Comparison of ENCODE assay signal across 16 cellular contexts in genomic region chr4:164701665-164702064, GRCh38. TPM values are rescaled to one million over a fixed set of nuclear protein-coding genes. Genes with fewer than 3 reads are reported as not detected.
DNase-seq lines count a peak whose midpoint lies in the region; ATAC-seq, FAIRE-seq and TF ChIP-seq lines count a peak whose summit lies in the region.
"Had no signal": no experiment of that assay in that cellular context is flagged by ENCODE, and none has a peak within 500 bp of the region (broad histone marks: within the 10 kb centered on the region; RNA-seq: fewer than 3 reads in every experiment).

No MANE protein-coding gene starts in this region.

- no peak overlapping the region for H2AFZ ChIP-seq in HepG2 (ENCODE audit: low read length)

- no peaks in the 10 kb centered on the region; a peak in 1 of 5 replicates for H3K27me3 ChIP-seq in HepG2 (ENCODE audit: control insufficient read depth in 1 of 2, insufficient read depth in 2 of 2, low read length in 2 of 2)
- H3K27me3 ChIP-seq: gastrocnemius medialis had no signal

- no peaks in the 10 kb centered on the region for H3K36me3 ChIP-seq in HepG2 (replicated peaks in 1 of 2; ENCODE audit: control insufficient read depth in 1 of 2, insufficient read depth in 2 of 2, low read length in 2 of 2)
- H3K36me3 ChIP-seq: gastrocnemius medialis, prostate gland had no signal

- no peak overlapping the region for H3K4me3 ChIP-seq in HepG2 (replicated peaks in 1 of 3; ENCODE audit: insufficient read depth in 1 of 3, low read depth in 2 of 3, low read length in 3 of 3)
- H3K4me3 ChIP-seq: gastrocnemius medialis, prostate gland had no signal

- no TSS peak for BruUV-seq in HepG2 (replicated peaks; lab: Mats Ljungman, UMichigan)

- 0% methylated on average over 4 of the region's 4 CpGs for WGBS in HepG2 (ENCODE audit: low lambda C conversion rate)

- no peaks in the 10 kb centered on the region for H3K9me3 ChIP-seq in HepG2 (ENCODE audit: low read length)
- H3K9me3 ChIP-seq: gastrocnemius medialis, prostate gland had no signal

- CTCF ChIA-PET in HepG2 (lab: Yijun Ruan, JAX; ENCODE audit: low intra/inter-chr PET ratio, low total read pairs), result no interaction called here

- no peak for TF ChIP-seq CTCF in HepG2 (CRISPR knock-in tag; IDR thresholded peaks at IDR 0.05)

- no peak for TF ChIP-seq RAD21 in HepG2 (CRISPR knock-in tag; IDR thresholded peaks at IDR 0.05)

- peak; percentile 73 for FAIRE-seq in GM18507 (lab: Jason Lieb, UNC)
- no peak for FAIRE-seq in HepG2 (lab: Jason Lieb, UNC)
- no peak for FAIRE-seq in frontal cortex (lab: Jason Lieb, UNC)

- in situ Hi-C loops in HepG2 (cut with HindIII; ENCODE audit: extremely low pct_ligation_motif_present, low pct_unique_long_range_greater_than_20kb), result no loop called here

- no peaks in the 10 kb centered on the region for H4K20me1 ChIP-seq in HepG2 (ENCODE audit: insufficient read depth, low read length)

- DNase-seq in GM18507 (ENCODE audit: extremely low spot score, insufficient read length, low read depth) (no peak), HepG2 (ENCODE audit: low spot score) (no peak), frontal cortex (ENCODE audit: low spot score in 2 of 2) (no peak), NCI-H2227 treated with DMSO at 0.1 percent for 48 hours (lab: John Stamatoyannopoulos, UW) (no peak)
- DNase-seq: activated CD4-positive, alpha-beta T cell treated with anti-CD3 and anti-CD28 coated beads for 48 hours; DMS153; effector memory CD4-positive, alpha-beta T cell; gastrocnemius medialis; HFFc6; kidney glomerular epithelial cell; NCI-H2081 had no signal

- intact Hi-C loops in HepG2 (cut with micrococcal nuclease; ENCODE audit: unreplicated experiment), result no loop called here

- no peaks in the 10 kb centered on the region for H3K79me2 ChIP-seq in HepG2 (ENCODE audit: insufficient read depth, low read length)

- no peak overlapping the region for H3K9ac ChIP-seq in HepG2 (ENCODE audit: insufficient read depth, low read depth, low read length)

- TF ChIP-seq POLR2A in HepG2 (IDR thresholded peaks at IDR 0.05; ENCODE audit: insufficient read depth in 1 of 2, low read depth in 2 of 2, low read length in 2 of 2), result no peak

- no peak for TF ChIP-seq EP300 in HepG2 (IDR thresholded peaks at IDR 0.05; ENCODE audit: low read depth in 2 of 2, low read length in 2 of 2)
- TF ChIP-seq EP300 in HepG2 (CRISPR knock-in tag; IDR thresholded peaks at IDR 0.05; ENCODE audit: borderline replicate concordance), result no peak

- H3K4me1 ChIP-seq in HepG2 (ENCODE audit: insufficient read depth, low read length), result no peaks in the 10 kb centered on the region
- H3K4me1 ChIP-seq: gastrocnemius medialis, prostate gland had no signal

- H3K27ac ChIP-seq in HepG2 (ENCODE audit: extremely low read length, insufficient read depth, low read length), result no peak overlapping the region
- H3K27ac ChIP-seq: gastrocnemius medialis, prostate gland had no signal

- POLR2A ChIA-PET in HepG2 (lab: Yijun Ruan, JAX), result no interaction called here

- H3K4me2 ChIP-seq in HepG2 (ENCODE audit: low read depth, low read length), result no peak overlapping the region

- ATAC-seq in GM19468 (IDR thresholded peaks at IDR 0.05; ENCODE audit: extremely low read depth, unreplicated experiment) (peak; percentile 80), HG02870 (IDR thresholded peaks at IDR 0.05; ENCODE audit: unreplicated experiment) (peak; percentile 89), HG03439 (IDR thresholded peaks at IDR 0.05; ENCODE audit: unreplicated experiment) (peak; percentile 77), HepG2 (no peak), GM19328 (IDR thresholded peaks at IDR 0.05; ENCODE audit: unreplicated experiment) (no peak)
- ATAC-seq: gastrocnemius medialis had no signal

TF ChIP-seq in HepG2, 621 proteins besides CTCF, POLR2A, EP300 and RAD21 (continues in another document):
- TF ChIP-seq ZNF816 (CRISPR knock-in tag; IDR thresholded peaks at IDR 0.05; ENCODE audit: borderline replicate concordance), result no peak
- TF ChIP-seq ZNF329 (CRISPR knock-in tag; IDR thresholded peaks at IDR 0.05; ENCODE audit: low read depth), result no peak
- TF ChIP-seq RFX5 (IDR thresholded peaks at IDR 0.05; ENCODE audit: low read depth, low read length), result no peak
- no peak for TF ChIP-seq SPEN (CRISPR knock-in tag; IDR thresholded peaks at IDR 0.05; ENCODE audit: low read depth)
- TF ChIP-seq KMT2A (CRISPR knock-in tag; IDR thresholded peaks at IDR 0.05), result no peak
- TF ChIP-seq MAFK (conservative IDR thresholded peaks at IDR 0.05 in 1 of 2, IDR thresholded peaks at IDR 0.05 in 1 of 2; ENCODE audit: low read length in 2 of 2), result no peak
- no peak for TF ChIP-seq YY1 (IDR thresholded peaks at IDR 0.05; ENCODE audit: insufficient read depth, insufficient replicate concordance, low read depth, low read length)
- TF ChIP-seq SMAD3 (CRISPR knock-in tag; IDR thresholded peaks at IDR 0.05), result no peak
- TF ChIP-seq HMGXB3 (CRISPR knock-in tag; IDR thresholded peaks at IDR 0.05; ENCODE audit: borderline replicate concordance), result no peak
- no peak for TF ChIP-seq NONO (IDR thresholded peaks at IDR 0.05)
- TF ChIP-seq NONO (CRISPR knock-in tag; conservative IDR thresholded peaks at IDR 0.05), result no peak
- TF ChIP-seq TRIM24 (CRISPR knock-in tag; IDR thresholded peaks at IDR 0.05), result no peak
- no peak for TF ChIP-seq MAZ (IDR thresholded peaks at IDR 0.05; ENCODE audit: borderline replicate concordance, low read depth, low read length)
- TF ChIP-seq MAZ (CRISPR knock-in tag; IDR thresholded peaks at IDR 0.05; ENCODE audit: low read depth), result no peak
- no peak for TF ChIP-seq ZSCAN5A (CRISPR knock-in tag; IDR thresholded peaks at IDR 0.05; ENCODE audit: borderline replicate concordance)

RNA-seq across cellular contexts. Expression of gene SMIM31, which starts 52.3 kb away (rescaled TPM):
- total RNA-seq in HepG2 (2016; rRNA removed; fragmentation: Illumina TruSeq; extraction: Trizol) (not detected in 2 replicates), frontal cortex (not detected)
- not detected in 2 replicates for total RNA-seq in HepG2 (2016; cell fraction: cytosol; rRNA removed; fragmentation: Illumina TruSeq; extraction: Trizol; ENCODE audit: low read depth)
- total RNA-seq in HepG2 (2016; cell fraction: insoluble cytoplasmic fraction; rRNA removed; fragmentation: Illumina TruSeq; extraction: Trizol), result not detected in 2 replicates
- not detected in 2 replicates for total RNA-seq in HepG2 (2016; cell fraction: membrane; rRNA removed; fragmentation: Illumina TruSeq; extraction: Trizol)
- not detected in 2 replicates for total RNA-seq in HepG2 (2016; cell fraction: nucleus; rRNA removed; fragmentation: Illumina TruSeq; extraction: Trizol)
- not detected in 2 replicates for polyA plus RNA-seq in HepG2 (2011; rRNA removed)
- not detected in 2 replicates for polyA plus RNA-seq in HepG2 (2011; cell fraction: cytosol; rRNA removed)
- polyA plus RNA-seq in HepG2 (2011; cell fraction: nucleus; rRNA removed), result not detected in 2 replicates
- not detected in 2 replicates for polyA plus RNA-seq in HepG2 (2012)
- not detected in 2 replicates for polyA plus RNA-seq in HepG2 (2016; cell fraction: cytosol; fragmentation: Illumina TruSeq; extraction: Trizol; ENCODE audit: low read depth)
- not detected in 2 replicates for polyA plus RNA-seq in HepG2 (2016; cell fraction: insoluble cytoplasmic fraction; fragmentation: Illumina TruSeq; extraction: Trizol; ENCODE audit: low read depth)
- not detected in 2 replicates for polyA plus RNA-seq in HepG2 (2016; cell fraction: membrane; fragmentation: Illumina TruSeq; extraction: Trizol; ENCODE audit: low read depth)
- not detected in 2 replicates for polyA plus RNA-seq in HepG2 (2016; cell fraction: nucleus; fragmentation: Illumina TruSeq; extraction: Trizol; ENCODE audit: insufficient read depth, low read depth)
- not detected in 2 replicates for polyA minus RNA-seq in HepG2 (2011; rRNA and poly(A)+ RNA removed; ENCODE audit: low replicate concordance)
- not detected in 2 replicates for polyA minus RNA-seq in HepG2 (2011; cell fraction: cytosol; rRNA and poly(A)+ RNA removed)
- not detected in 2 replicates for polyA minus RNA-seq in HepG2 (2011; cell fraction: nucleus; rRNA and poly(A)+ RNA removed)
- total RNA-seq: gastrocnemius medialis, HFFc6 had no signal

Comparison
In these comparisons a context has a peak if more than half of its experiments do, and no peak if none do; other contexts are left out.
1. ATAC-seq: peak in GM19468 (single experiment), HG02870 (single experiment) and HG03439 (single experiment); none in HepG2 (single experiment) and GM19328 (single experiment).